In genomic region chr10:113441871-113442270, GRCh38 we compare ENCODE assay signal across 7 cellular contexts.
"Had no signal": no experiment of that assay in that cellular context is flagged by ENCODE, and none has a peak within 500 bp of the region (broad histone marks: within the 10 kb centered on the region; RNA-seq: fewer than 3 reads in every experiment).

No MANE protein-coding gene starts in this region.

- H3K4me3 Mint-ChIP-seq: GM23338, HFFc6 had no signal

- H3K36me3 ChIP-seq: HAP-1 had no signal

- H3K9me3 Mint-ChIP-seq: GM23338, HFFc6 had no signal

- ATAC-seq: GM23338, K562 had no signal

- H3K9me3 ChIP-seq: HAP-1 had no signal

- H3K4me1 ChIP-seq: HAP-1 had no signal

- H2AFZ ChIP-seq: GM23338 had no signal

- DNase-seq: H7, KG1 had no signal

- H3K27ac ChIP-seq: HL-60 had no signal

- H3K27ac Mint-ChIP-seq: GM23338, HFFc6 had no signal

- H3K4me2 ChIP-seq: GM23338 had no signal

- H3K4me3 ChIP-seq: GM23338, HAP-1, K562 had no signal
